In the genomic region with DNA sequence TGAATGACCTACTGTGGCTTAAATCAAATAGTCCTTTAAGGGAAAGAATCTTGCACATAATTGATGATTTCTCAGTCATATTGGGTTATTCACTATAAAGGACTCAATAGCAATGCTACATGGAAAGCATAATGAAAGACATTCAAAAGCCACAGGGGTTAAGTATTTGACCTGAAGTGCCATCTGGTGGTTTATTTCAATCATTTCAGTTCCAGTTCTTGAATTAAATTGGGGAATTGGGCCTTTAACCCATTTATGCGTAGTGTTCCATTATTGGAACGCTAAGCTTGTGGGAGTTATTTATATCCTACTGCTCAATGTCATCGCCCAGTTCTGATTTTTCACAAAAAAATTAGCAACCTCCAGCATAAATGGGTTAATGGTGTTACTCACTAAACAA, we compare ENCODE assay signal across 1 cellular context.
TF ChIP-seq lines count a peak whose summit lies in the region.

No MANE protein-coding gene starts in this region.

TF ChIP-seq in SK-N-SH, 30 proteins besides CTCF, POLR2A, EP300 and RAD21 (continued from another document):
- TF ChIP-seq, protein P1, sequence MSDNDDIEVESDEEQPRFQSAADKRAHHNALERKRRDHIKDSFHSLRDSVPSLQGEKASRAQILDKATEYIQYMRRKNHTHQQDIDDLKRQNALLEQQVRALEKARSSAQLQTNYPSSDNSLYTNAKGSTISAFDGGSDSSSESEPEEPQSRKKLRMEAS (IDR thresholded peaks at IDR 0.05; ENCODE audit: low read depth), result no peak
- TF ChIP-seq GATA2 (CRISPR knock-in tag; IDR thresholded peaks at IDR 0.05) (no peak), EZH2phosphoT487 (IDR thresholded peaks at IDR 0.05; ENCODE audit: borderline replicate concordance, low read depth) (no peak), SMC3 (IDR thresholded peaks at IDR 0.05; ENCODE audit: low read depth, low read length) (no peak)
- TF ChIP-seq, protein P2, sequence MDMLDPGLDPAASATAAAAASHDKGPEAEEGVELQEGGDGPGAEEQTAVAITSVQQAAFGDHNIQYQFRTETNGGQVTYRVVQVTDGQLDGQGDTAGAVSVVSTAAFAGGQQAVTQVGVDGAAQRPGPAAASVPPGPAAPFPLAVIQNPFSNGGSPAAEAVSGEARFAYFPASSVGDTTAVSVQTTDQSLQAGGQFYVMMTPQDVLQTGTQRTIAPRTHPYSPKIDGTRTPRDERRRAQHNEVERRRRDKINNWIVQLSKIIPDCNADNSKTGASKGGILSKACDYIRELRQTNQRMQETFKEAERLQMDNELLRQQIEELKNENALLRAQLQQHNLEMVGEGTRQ (IDR thresholded peaks at IDR 0.05; ENCODE audit: borderline replicate concordance, low read depth, low read length), result no peak
- TF ChIP-seq, protein P3, sequence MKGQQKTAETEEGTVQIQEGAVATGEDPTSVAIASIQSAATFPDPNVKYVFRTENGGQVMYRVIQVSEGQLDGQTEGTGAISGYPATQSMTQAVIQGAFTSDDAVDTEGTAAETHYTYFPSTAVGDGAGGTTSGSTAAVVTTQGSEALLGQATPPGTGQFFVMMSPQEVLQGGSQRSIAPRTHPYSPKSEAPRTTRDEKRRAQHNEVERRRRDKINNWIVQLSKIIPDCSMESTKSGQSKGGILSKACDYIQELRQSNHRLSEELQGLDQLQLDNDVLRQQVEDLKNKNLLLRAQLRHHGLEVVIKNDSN (IDR thresholded peaks at IDR 0.05; ENCODE audit: borderline replicate concordance, low read depth), result no peak
